ENCODE assay signal across 2 cellular contexts in the genomic region with DNA sequence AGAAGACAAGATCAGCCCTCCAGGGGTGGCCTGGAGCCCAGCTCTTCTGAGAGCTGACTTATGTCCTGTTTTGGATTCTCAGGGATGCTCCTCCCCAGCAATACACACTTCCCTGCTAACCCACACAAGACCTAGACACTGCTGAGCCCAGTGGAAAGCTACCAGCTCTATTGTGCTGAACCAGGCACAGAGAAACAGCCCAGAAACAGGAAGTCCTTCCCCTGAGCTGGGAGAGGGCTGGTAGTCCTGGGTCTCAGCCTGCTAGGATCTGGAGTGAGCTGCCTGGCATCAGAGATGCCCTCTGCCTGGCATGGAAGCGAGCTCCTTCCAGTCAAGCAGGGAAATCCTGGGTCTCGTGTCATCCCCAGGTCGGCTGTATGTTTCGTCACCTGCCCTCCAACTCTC.
TF ChIP-seq lines count a peak whose summit lies in the region.

No MANE protein-coding gene starts in this region.

TF ChIP-seq in SK-N-SH, 30 proteins besides CTCF, POLR2A, EP300 and RAD21 (continued from another document):
- TF ChIP-seq, protein P1, sequence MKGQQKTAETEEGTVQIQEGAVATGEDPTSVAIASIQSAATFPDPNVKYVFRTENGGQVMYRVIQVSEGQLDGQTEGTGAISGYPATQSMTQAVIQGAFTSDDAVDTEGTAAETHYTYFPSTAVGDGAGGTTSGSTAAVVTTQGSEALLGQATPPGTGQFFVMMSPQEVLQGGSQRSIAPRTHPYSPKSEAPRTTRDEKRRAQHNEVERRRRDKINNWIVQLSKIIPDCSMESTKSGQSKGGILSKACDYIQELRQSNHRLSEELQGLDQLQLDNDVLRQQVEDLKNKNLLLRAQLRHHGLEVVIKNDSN (IDR thresholded peaks at IDR 0.05; ENCODE audit: borderline replicate concordance, low read depth): no peak
- TF ChIP-seq, protein P2, sequence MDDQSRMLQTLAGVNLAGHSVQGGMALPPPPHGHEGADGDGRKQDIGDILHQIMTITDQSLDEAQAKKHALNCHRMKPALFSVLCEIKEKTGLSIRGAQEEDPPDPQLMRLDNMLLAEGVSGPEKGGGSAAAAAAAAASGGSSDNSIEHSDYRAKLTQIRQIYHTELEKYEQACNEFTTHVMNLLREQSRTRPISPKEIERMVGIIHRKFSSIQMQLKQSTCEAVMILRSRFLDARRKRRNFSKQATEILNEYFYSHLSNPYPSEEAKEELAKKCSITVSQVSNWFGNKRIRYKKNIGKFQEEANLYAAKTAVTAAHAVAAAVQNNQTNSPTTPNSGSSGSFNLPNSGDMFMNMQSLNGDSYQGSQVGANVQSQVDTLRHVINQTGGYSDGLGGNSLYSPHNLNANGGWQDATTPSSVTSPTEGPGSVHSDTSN (IDR thresholded peaks at IDR 0.05): no peak
- TF ChIP-seq, protein P3, sequence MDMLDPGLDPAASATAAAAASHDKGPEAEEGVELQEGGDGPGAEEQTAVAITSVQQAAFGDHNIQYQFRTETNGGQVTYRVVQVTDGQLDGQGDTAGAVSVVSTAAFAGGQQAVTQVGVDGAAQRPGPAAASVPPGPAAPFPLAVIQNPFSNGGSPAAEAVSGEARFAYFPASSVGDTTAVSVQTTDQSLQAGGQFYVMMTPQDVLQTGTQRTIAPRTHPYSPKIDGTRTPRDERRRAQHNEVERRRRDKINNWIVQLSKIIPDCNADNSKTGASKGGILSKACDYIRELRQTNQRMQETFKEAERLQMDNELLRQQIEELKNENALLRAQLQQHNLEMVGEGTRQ (IDR thresholded peaks at IDR 0.05; ENCODE audit: borderline replicate concordance, low read depth, low read length): no peak
- TF ChIP-seq GABPA (IDR thresholded peaks at IDR 0.05; ENCODE audit: low read depth): no peak
- TF ChIP-seq CHD2 (IDR thresholded peaks at IDR 0.05; ENCODE audit: low read length, partially characterized antibody): no peak
- TF ChIP-seq, protein P4, sequence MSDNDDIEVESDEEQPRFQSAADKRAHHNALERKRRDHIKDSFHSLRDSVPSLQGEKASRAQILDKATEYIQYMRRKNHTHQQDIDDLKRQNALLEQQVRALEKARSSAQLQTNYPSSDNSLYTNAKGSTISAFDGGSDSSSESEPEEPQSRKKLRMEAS (IDR thresholded peaks at IDR 0.05; ENCODE audit: low read depth): no peak
- no peak for TF ChIP-seq FOSL2 (IDR thresholded peaks at IDR 0.05; ENCODE audit: borderline replicate concordance, low read depth)
- TF ChIP-seq MEF2A (IDR thresholded peaks at IDR 0.05; ENCODE audit: borderline replicate concordance, low read depth): no peak

TF ChIP-seq in SK-N-SH treated with all-trans-retinoic acid at 6 μM for 48 hours, 23 proteins besides CTCF, POLR2A, EP300 and RAD21 (continued from another document):
- TF ChIP-seq, protein P5, sequence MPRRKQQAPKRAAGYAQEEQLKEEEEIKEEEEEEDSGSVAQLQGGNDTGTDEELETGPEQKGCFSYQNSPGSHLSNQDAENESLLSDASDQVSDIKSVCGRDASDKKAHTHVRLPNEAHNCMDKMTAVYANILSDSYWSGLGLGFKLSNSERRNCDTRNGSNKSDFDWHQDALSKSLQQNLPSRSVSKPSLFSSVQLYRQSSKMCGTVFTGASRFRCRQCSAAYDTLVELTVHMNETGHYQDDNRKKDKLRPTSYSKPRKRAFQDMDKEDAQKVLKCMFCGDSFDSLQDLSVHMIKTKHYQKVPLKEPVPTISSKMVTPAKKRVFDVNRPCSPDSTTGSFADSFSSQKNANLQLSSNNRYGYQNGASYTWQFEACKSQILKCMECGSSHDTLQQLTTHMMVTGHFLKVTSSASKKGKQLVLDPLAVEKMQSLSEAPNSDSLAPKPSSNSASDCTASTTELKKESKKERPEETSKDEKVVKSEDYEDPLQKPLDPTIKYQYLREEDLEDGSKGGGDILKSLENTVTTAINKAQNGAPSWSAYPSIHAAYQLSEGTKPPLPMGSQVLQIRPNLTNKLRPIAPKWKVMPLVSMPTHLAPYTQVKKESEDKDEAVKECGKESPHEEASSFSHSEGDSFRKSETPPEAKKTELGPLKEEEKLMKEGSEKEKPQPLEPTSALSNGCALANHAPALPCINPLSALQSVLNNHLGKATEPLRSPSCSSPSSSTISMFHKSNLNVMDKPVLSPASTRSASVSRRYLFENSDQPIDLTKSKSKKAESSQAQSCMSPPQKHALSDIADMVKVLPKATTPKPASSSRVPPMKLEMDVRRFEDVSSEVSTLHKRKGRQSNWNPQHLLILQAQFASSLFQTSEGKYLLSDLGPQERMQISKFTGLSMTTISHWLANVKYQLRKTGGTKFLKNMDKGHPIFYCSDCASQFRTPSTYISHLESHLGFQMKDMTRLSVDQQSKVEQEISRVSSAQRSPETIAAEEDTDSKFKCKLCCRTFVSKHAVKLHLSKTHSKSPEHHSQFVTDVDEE (CRISPR knock-in tag; IDR thresholded peaks at IDR 0.05): no peak
- no peak for TF ChIP-seq TOX (CRISPR knock-in tag; IDR thresholded peaks at IDR 0.05; ENCODE audit: borderline replicate concordance)
- TF ChIP-seq, protein P6, sequence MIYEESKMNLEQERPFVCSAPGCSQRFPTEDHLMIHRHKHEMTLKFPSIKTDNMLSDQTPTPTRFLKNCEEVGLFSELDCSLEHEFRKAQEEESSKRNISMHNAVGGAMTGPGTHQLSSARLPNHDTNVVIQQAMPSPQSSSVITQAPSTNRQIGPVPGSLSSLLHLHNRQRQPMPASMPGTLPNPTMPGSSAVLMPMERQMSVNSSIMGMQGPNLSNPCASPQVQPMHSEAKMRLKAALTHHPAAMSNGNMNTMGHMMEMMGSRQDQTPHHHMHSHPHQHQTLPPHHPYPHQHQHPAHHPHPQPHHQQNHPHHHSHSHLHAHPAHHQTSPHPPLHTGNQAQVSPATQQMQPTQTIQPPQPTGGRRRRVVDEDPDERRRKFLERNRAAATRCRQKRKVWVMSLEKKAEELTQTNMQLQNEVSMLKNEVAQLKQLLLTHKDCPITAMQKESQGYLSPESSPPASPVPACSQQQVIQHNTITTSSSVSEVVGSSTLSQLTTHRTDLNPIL (CRISPR knock-in tag; IDR thresholded peaks at IDR 0.05; ENCODE audit: low read depth): no peak
- no peak for TF ChIP-seq ZNF8 (CRISPR knock-in tag; IDR thresholded peaks at IDR 0.05)
- TF ChIP-seq ZNF70 (CRISPR knock-in tag; IDR thresholded peaks at IDR 0.05): no peak
- no peak for TF ChIP-seq GLIS3 (CRISPR knock-in tag; IDR thresholded peaks at IDR 0.05)
